ENCODE assay signal across 3 cellular contexts in the genomic region with DNA sequence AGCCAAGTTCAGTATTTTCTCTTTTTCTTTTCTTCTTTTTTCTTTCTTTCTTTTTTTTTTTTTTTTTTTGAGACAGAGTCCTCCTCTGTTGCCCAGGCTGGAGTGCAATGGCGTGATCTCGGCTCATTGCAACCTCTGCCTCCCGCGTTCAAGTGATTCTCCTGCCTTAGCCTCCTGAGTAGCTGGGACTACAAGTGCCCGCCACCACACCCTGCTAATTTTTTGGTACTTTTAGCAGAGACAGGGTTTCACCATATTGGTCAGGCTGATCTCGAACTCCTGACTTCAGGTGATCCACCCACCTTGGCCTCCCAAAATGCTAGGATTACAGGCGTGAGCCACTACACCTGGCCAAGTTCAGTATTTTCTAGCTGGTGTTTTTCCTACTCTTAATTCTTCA. TPM values are rescaled to one million over a fixed set of nuclear protein-coding genes. Genes with fewer than 3 reads are reported as not detected.
"Had no signal": no experiment of that assay in that cellular context is flagged by ENCODE, and none has a peak within 500 bp of the region (broad histone marks: within the 10 kb centered on the region; RNA-seq: fewer than 3 reads in every experiment).

No MANE protein-coding gene starts in this region.

RNA-seq across cellular contexts. Expression of gene THSD8, which starts 4.3 kb away (rescaled TPM):
- total RNA-seq: body of pancreas, breast epithelium, cerebellum had no signal
